ENCODE assay signal across 8 cellular contexts in the genomic region with DNA sequence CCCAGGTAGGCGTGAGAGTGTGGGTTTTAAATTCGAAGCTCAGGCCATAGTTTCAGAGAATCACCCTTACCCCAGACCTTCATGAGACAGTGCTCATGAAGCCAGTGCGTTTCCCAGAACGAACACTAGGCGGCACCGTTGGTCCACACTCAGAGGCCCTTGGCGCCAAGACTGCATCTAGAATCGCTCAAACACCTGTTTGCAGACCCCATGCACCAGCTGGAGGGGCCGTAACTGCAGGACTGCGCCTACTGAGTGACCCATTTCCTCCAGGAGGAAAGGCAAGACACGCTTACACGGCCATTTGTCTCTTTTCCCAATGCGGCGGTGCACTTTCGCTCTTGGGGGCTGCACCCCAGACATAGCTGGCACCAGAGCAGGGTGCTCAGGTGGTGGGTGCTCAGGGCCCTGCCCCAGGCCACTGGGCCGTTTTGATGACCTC. TPM values are rescaled to one million over a fixed set of nuclear protein-coding genes. Genes with fewer than 3 reads are reported as not detected.
DNase-seq lines count a peak whose midpoint lies in the region; ATAC-seq and TF ChIP-seq lines count a peak whose summit lies in the region.

No MANE protein-coding gene starts in this region.

- 16% methylated on average over 16 of the region's 16 CpGs for WGBS in mammary epithelial cell (ENCODE audit: low coverage, missing lambda C conversion rate)

- ATAC-seq in HG02798 (IDR thresholded peaks at IDR 0.05; ENCODE audit: poor library complexity, unreplicated experiment), result peak; percentile 70
- peak; percentile 91 for ATAC-seq in WTC11
- no peak for ATAC-seq in GM19452 (IDR thresholded peaks at IDR 0.05; ENCODE audit: unreplicated experiment)

- DNase-seq in NCI-H2196 treated with DMSO at 0.1 percent for 48 hours (lab: John Stamatoyannopoulos, UW; ENCODE audit: unreplicated experiment) (peak; percentile 5), WTC11 (ENCODE audit: low spot score) (peak; percentile 89), mammary epithelial cell (peak; percentile 38), kidney tubule cell (ENCODE audit: low spot score) (peak; percentile 68)
- DNase-seq in stimulated activated CD4-positive, alpha-beta T cell treated with anti-CD3 and anti-CD28 coated beads, Interleukin-2, amount 100 ng/mL, for 48 hours, result peak; percentile 85 to 86

- H3K79me2 ChIP-seq in mammary epithelial cell (ENCODE audit: insufficient read depth, low read length), result no peaks in the 10 kb centered on the region

- no peaks in the 10 kb centered on the region for H3K4me1 Mint-ChIP-seq in WTC11

- no peaks in the 10 kb centered on the region for H3K36me3 Mint-ChIP-seq in WTC11

- no TSS peak for BruUV-seq in mammary epithelial cell (replicated peaks; lab: Mats Ljungman, UMichigan)

- H3K27ac ChIP-seq in mammary epithelial cell (ENCODE audit: insufficient read depth, low read depth, low read length), result no peak overlapping the region

- dilution Hi-C loops in mammary epithelial cell (cut with HindIII; ENCODE audit: low sequenced_read_pairs), result loop anchor here (5.0 kb wide), 1 partner anchor 69 kb away; no protein-coding TSS in a partner anchor

- H3K9me3 ChIP-seq in mammary epithelial cell (replicated peaks; ENCODE audit: insufficient read depth, low read length), result no peaks in the 10 kb centered on the region

- TF ChIP-seq CTCF in GM12801 (IDR thresholded peaks at IDR 0.05; ENCODE audit: extremely low read depth, insufficient read length), result peak; percentile 76
- peak; percentile 95 for TF ChIP-seq CTCF in WTC11 (IDR thresholded peaks at IDR 0.05)
- peak; percentile 99 to 100 for TF ChIP-seq CTCF in mammary epithelial cell (conservative IDR thresholded peaks at IDR 0.05 in 1 of 2, IDR thresholded peaks at IDR 0.05 in 1 of 2; ENCODE audit: extremely low read depth in 1 of 2, insufficient read depth in 1 of 2, low read depth in 1 of 2, low read length in 2 of 2)

- in situ Hi-C loops in mammary epithelial cell (cut with MboI; ENCODE audit: low sequenced_read_pairs in 2 of 2), result loop anchor here in 1 of 2 donors (25.0 kb wide), 3 partner anchors 136 to 436 kb away; a partner anchor contains a TSS

- CTCF ChIA-PET in WTC11 (lab: Charles Lee) (interaction anchor here (0.5 to 3.4 kb wide), 51 partner anchors 9 to 545 kb away, joined by 3 to 33 read pairs (median 5); a partner anchor contains a TSS), mammary epithelial cell (lab: Charles Lee; ENCODE audit: low non-redundant PET) (interaction anchor here (0.6 kb wide), 3 partner anchors 24 to 163 kb away, joined by 3 to 7 read pairs (median 3); no protein-coding TSS in a partner anchor)

- H3K27ac Mint-ChIP-seq in WTC11, result no peak overlapping the region

- no peak overlapping the region for H3K9ac ChIP-seq in mammary epithelial cell (ENCODE audit: insufficient read depth, low read length)

- H4K20me1 ChIP-seq in mammary epithelial cell (ENCODE audit: insufficient read depth, low read length), result no peaks in the 10 kb centered on the region

- H2AFZ ChIP-seq in mammary epithelial cell (ENCODE audit: low read depth, low read length), result no peak overlapping the region

- no peaks in the 10 kb centered on the region for H3K9me3 Mint-ChIP-seq in WTC11

- POLR2A ChIA-PET in WTC11 (lab: Charles Lee), result no interaction called here

- H3K27me3 Mint-ChIP-seq in WTC11 (ENCODE audit: low read depth), result peaks cover 13% of the 10 kb centered on the region

- H3K36me3 ChIP-seq in mammary epithelial cell (ENCODE audit: insufficient read depth, low read length), result no peaks in the 10 kb centered on the region

- no peak overlapping the region for H3K4me2 ChIP-seq in mammary epithelial cell (ENCODE audit: insufficient read depth, low read depth, low read length)

- H3K4me1 ChIP-seq in mammary epithelial cell (ENCODE audit: insufficient read depth, low read length), result no peaks in the 10 kb centered on the region

- H3K27me3 ChIP-seq in mammary epithelial cell (ENCODE audit: insufficient read depth, low read length), result no peaks in the 10 kb centered on the region

- intact Hi-C loops in mammary epithelial cell (cut with micrococcal nuclease), result loop anchor here (1.0 to 10.0 kb wide), 7 partner anchors 73 to 911 kb away; a partner anchor contains a TSS

- no peak overlapping the region for H3K4me3 ChIP-seq in mammary epithelial cell (replicated peaks in 1 of 3; ENCODE audit: insufficient read depth in 1 of 3, low read depth in 2 of 3, low read length in 3 of 3)

- no peak overlapping the region for H3K4me3 Mint-ChIP-seq in WTC11

TF ChIP-seq in WTC11, 78 proteins besides CTCF, POLR2A, EP300 and RAD21:
- peak; percentile 41; the same call in 1 of the 2 replicates for TF ChIP-seq GABPB1 (CRISPR knock-in tag; IDR thresholded peaks at IDR 0.05)
- TF ChIP-seq, protein P1, sequence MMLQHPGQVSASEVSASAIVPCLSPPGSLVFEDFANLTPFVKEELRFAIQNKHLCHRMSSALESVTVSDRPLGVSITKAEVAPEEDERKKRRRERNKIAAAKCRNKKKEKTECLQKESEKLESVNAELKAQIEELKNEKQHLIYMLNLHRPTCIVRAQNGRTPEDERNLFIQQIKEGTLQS (CRISPR knock-in tag; conservative IDR thresholded peaks at IDR 0.05), result no peak
- no peak for TF ChIP-seq ZNF317 (CRISPR knock-in tag; IDR thresholded peaks at IDR 0.05; ENCODE audit: borderline replicate concordance, low read depth)
- TF ChIP-seq, protein P2, sequence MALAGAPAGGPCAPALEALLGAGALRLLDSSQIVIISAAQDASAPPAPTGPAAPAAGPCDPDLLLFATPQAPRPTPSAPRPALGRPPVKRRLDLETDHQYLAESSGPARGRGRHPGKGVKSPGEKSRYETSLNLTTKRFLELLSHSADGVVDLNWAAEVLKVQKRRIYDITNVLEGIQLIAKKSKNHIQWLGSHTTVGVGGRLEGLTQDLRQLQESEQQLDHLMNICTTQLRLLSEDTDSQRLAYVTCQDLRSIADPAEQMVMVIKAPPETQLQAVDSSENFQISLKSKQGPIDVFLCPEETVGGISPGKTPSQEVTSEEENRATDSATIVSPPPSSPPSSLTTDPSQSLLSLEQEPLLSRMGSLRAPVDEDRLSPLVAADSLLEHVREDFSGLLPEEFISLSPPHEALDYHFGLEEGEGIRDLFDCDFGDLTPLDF (CRISPR knock-in tag; IDR thresholded peaks at IDR 0.05), result no peak
- TF ChIP-seq, protein P3, sequence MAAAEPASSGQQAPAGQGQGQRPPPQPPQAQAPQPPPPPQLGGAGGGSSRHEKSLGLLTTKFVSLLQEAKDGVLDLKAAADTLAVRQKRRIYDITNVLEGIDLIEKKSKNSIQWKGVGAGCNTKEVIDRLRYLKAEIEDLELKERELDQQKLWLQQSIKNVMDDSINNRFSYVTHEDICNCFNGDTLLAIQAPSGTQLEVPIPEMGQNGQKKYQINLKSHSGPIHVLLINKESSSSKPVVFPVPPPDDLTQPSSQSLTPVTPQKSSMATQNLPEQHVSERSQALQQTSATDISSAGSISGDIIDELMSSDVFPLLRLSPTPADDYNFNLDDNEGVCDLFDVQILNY (CRISPR knock-in tag; IDR thresholded peaks at IDR 0.05), result peak; percentile 54; the same call in 1 of the 2 replicates
- TF ChIP-seq ZNF121 (CRISPR knock-in tag; IDR thresholded peaks at IDR 0.05), result peak; percentile 69

RNA-seq across cellular contexts. Expression of a gene that starts 34.0 kb away (rescaled TPM):
- 9.1 to 9.9 TPM (median 9.5 TPM) in 3 replicates for total RNA-seq in WTC11 (2021)
- not detected for total RNA-seq in mammary epithelial cell
- polyA plus RNA-seq in mammary epithelial cell, result not detected
- polyA minus RNA-seq in mammary epithelial cell, result not detected

RNA-seq across cellular contexts. Expression of a gene that starts 40.1 kb away (rescaled TPM):
- total RNA-seq in WTC11 (2021) (5.2 to 7.1 TPM (median 6.8 TPM) in 3 replicates), mammary epithelial cell (1 to 10 TPM; 4.4 to 6.8 TPM)
- 4.2 TPM for polyA plus RNA-seq in mammary epithelial cell
- 15.3 TPM for polyA minus RNA-seq in mammary epithelial cell

RNA-seq across cellular contexts. Expression of a gene that starts 52.0 kb away (rescaled TPM):
- total RNA-seq in WTC11 (2021) (1.7 to 2.6 TPM (median 2.0 TPM) in 3 replicates), mammary epithelial cell (100 to 1,000 TPM; 195 to 196 TPM)
- polyA plus RNA-seq in mammary epithelial cell, result 125 TPM
- polyA minus RNA-seq in mammary epithelial cell, result 186 TPM

Comparison
In these comparisons a context has a peak if more than half of its experiments do, and no peak if none do; other contexts are left out.
1. DNase-seq: peak in every context shown above with its lines; median percentile 89 in WTC11; 86 in stimulated activated CD4-positive, alpha-beta T cell treated with anti-CD3 and anti-CD28 coated beads, Interleukin-2, amount 100 ng/mL, for 48 hours; 68 in kidney tubule cell; 38 in mammary epithelial cell; 5 in NCI-H2196 treated with DMSO at 0.1 percent for 48 hours.
2. RNA of a gene that starts 52.0 kb away (total RNA-seq): 195 to 196 TPM in mammary epithelial cell; 1.7 to 2.6 TPM in WTC11; every median in the first group is over 10 times any median in the second.
3. Peak in every context shown above with its lines, with median percentiles within 50 percentile points of each other: CTCF ChIP-seq.